ENCODE assay signal across 12 cellular contexts in the genomic region with DNA sequence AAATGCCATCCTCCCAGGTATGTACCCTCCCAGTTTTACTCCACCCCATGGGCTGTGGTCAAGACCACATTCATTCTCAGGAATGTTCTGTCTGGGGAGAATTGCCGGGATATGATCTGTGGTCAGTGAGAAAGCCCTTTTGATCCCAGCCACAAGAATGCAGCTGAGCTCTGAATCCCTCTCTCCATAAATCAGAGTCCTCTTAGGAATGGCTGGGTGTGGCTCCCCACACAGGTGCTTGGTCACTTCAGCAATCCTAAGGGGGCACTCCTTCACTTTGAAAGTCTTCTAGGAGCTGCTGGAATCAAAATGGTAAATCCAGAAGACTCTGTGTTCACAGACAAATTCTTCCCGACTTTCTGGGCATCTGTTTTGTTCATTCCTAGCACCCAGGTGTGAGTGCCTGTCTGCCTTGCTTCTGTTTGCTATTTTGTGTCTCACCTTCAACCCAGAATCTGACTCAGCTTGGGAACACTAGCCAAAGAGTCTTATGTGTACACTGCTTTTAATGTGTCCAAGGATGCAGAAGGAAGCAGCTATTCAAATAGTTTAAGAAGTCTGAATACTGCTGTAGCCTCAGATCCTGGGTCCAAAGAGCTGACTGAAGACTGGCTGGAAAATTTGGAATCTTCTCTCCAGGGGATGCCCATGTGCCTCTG.
DNase-seq lines count a peak whose midpoint lies in the region; ATAC-seq, FAIRE-seq and TF ChIP-seq lines count a peak whose summit lies in the region.
"Had no signal": no experiment of that assay in that cellular context is flagged by ENCODE, and none has a peak within 500 bp of the region (broad histone marks: within the 10 kb centered on the region; RNA-seq: fewer than 3 reads in every experiment).

No MANE protein-coding gene starts in this region.

- no peaks in the 10 kb centered on the region for H3K36me3 ChIP-seq in astrocyte (ENCODE audit: insufficient read depth, low read length)
- no peaks in the 10 kb centered on the region for H3K36me3 ChIP-seq in keratinocyte (ENCODE audit: control insufficient read depth in 2 of 2, extremely low read depth in 1 of 2, insufficient read depth in 2 of 2, low read length in 2 of 2)

- H3K9me3 Mint-ChIP-seq in astrocyte (ENCODE audit: unreplicated experiment): no peaks in the 10 kb centered on the region
- H3K9me3 Mint-ChIP-seq in activated CD4-positive, alpha-beta T cell treated with anti-CD3 and anti-CD28 coated beads, Interleukin-2, amount 10 ng/mL, durations not matched to agents 24 days and 14 days: peaks cover 9% of the 10 kb centered on the region

- H4K20me1 ChIP-seq in astrocyte (ENCODE audit: insufficient read depth, low read length) (no peaks in the 10 kb centered on the region), keratinocyte (ENCODE audit: control insufficient read depth, extremely low read depth, insufficient read depth, low read length) (no peaks in the 10 kb centered on the region)

- peak overlapping the region; percentile 62 for H3K27ac ChIP-seq in astrocyte (ENCODE audit: low read depth, low read length)
- H3K27ac ChIP-seq in keratinocyte (ENCODE audit: control insufficient read depth, insufficient read depth, low read length): peak overlapping the region; percentile 45

- TF ChIP-seq CTCF in astrocyte (IDR thresholded peaks at IDR 0.05; ENCODE audit: insufficient read depth, low read depth, low read length): no peak
- peak in 1 of 3 experiments; percentile 19 for TF ChIP-seq CTCF in keratinocyte (optimal IDR thresholded peaks at IDR 0.05 in 1 of 3, IDR thresholded peaks at IDR 0.05 in 1 of 3, conservative IDR thresholded peaks at IDR 0.05 in 1 of 3; ENCODE audit: extremely low read depth in 1 of 3, insufficient read depth in 2 of 3, low read length in 3 of 3)

- H3K9ac ChIP-seq in astrocyte (ENCODE audit: low read length): no peak overlapping the region
- no peak overlapping the region for H3K9ac ChIP-seq in keratinocyte (ENCODE audit: control insufficient read depth, extremely low read depth, insufficient read depth, low read length)

- H3K9me3 ChIP-seq in astrocyte (ENCODE audit: insufficient read depth, low read depth, low read length) (no peaks in the 10 kb centered on the region), keratinocyte (ENCODE audit: control insufficient read depth, low read depth, low read length) (no peaks in the 10 kb centered on the region)

- ATAC-seq in GM19324 (IDR thresholded peaks at IDR 0.05; ENCODE audit: low FRiP score, unreplicated experiment): no peak

- H3K4me1 ChIP-seq in astrocyte (ENCODE audit: insufficient read depth, low read length) (peaks cover 34% of the 10 kb centered on the region), keratinocyte (ENCODE audit: control insufficient read depth, extremely low read depth, insufficient read depth, low read length) (peaks cover 30% of the 10 kb centered on the region)

- dilution Hi-C loops in keratinocyte (cut with MboI; ENCODE audit: extremely low pct_ligation_motif_present, low sequenced_read_pairs): no loop called here

- peaks cover 4% of the 10 kb centered on the region for H3K27me3 Mint-ChIP-seq in astrocyte (ENCODE audit: low read depth, unreplicated experiment)
- H3K27me3 Mint-ChIP-seq in activated CD4-positive, alpha-beta T cell treated with anti-CD3 and anti-CD28 coated beads, Interleukin-2, amount 10 ng/mL, durations not matched to agents 24 days and 14 days: peaks cover 7% of the 10 kb centered on the region

- DNase-seq in ACHN (peak; percentile 89), HS-5 (ENCODE audit: low read depth) (peak; percentile 78), astrocyte (ENCODE audit: low read depth) (peak; percentile 97), keratinocyte (ENCODE audit: low read depth, low spot score) (peak; percentile 79), anterior cingulate cortex (lab: John Stamatoyannopoulos, UW) (no peak)
- no peak for DNase-seq in activated naive CD4-positive, alpha-beta T cell (lab: John Stamatoyannopoulos, UW)
- no peak for DNase-seq in activated CD4-positive, alpha-beta T cell treated with anti-CD3 and anti-CD28 coated beads, Interleukin-2, amount 10 ng/mL, durations not matched to agents 24 days and 14 days
- DNase-seq: erythroblast, H7, NCI-H774, retina had no signal

- H3K4me2 ChIP-seq in astrocyte (ENCODE audit: low read length): peak overlapping the region; percentile 75
- H3K4me2 ChIP-seq in keratinocyte (ENCODE audit: control insufficient read depth, extremely low read depth, insufficient read depth, low read depth, low read length): peak overlapping the region; percentile 49

- no peaks in the 10 kb centered on the region for H3K9me1 ChIP-seq in keratinocyte (ENCODE audit: control insufficient read depth, extremely low read depth, insufficient read depth, low read length)

- peak overlapping the region; percentile 95 for H3K27ac Mint-ChIP-seq in astrocyte (ENCODE audit: unreplicated experiment)
- no peak overlapping the region for H3K27ac Mint-ChIP-seq in activated CD4-positive, alpha-beta T cell treated with anti-CD3 and anti-CD28 coated beads, Interleukin-2, amount 10 ng/mL, durations not matched to agents 24 days and 14 days

- H2AFZ ChIP-seq in astrocyte (ENCODE audit: low read depth, low read length) (no peak overlapping the region), keratinocyte (ENCODE audit: control insufficient read depth, low read length) (no peak overlapping the region)

- H3K36me3 Mint-ChIP-seq in astrocyte (ENCODE audit: low read depth, unreplicated experiment): no peaks in the 10 kb centered on the region
- H3K36me3 Mint-ChIP-seq in activated CD4-positive, alpha-beta T cell treated with anti-CD3 and anti-CD28 coated beads, Interleukin-2, amount 10 ng/mL, durations not matched to agents 24 days and 14 days (ENCODE audit: low read depth): no peaks in the 10 kb centered on the region

- intact Hi-C loops in activated CD4-positive, alpha-beta T cell treated with anti-CD3 and anti-CD28 coated beads, Interleukin-2, amount 10 ng/mL, durations not matched to agents 24 days and 14 days (cut with micrococcal nuclease): no loop called here

- FAIRE-seq in astrocyte (lab: Jason Lieb, UNC) (peak; percentile 52), keratinocyte (lab: Jason Lieb, UNC) (peak; percentile 96)

- peaks cover 34% of the 10 kb centered on the region for H3K4me1 Mint-ChIP-seq in astrocyte (ENCODE audit: low read depth, unreplicated experiment)
- H3K4me1 Mint-ChIP-seq in activated CD4-positive, alpha-beta T cell treated with anti-CD3 and anti-CD28 coated beads, Interleukin-2, amount 10 ng/mL, durations not matched to agents 24 days and 14 days: peaks cover 9% of the 10 kb centered on the region

- in situ Hi-C loops in ACHN (cut with HindIII; ENCODE audit: low pct_ligation_motif_present, low pct_unique_long_range_greater_than_20kb, low sequenced_read_pairs): no loop called here

- H3K27me3 ChIP-seq in astrocyte (ENCODE audit: insufficient read depth, low read length) (no peaks in the 10 kb centered on the region), keratinocyte (ENCODE audit: control insufficient read depth, extremely low read depth, insufficient read depth, low read length) (no peaks in the 10 kb centered on the region)

- H3K4me3 ChIP-seq in astrocyte (ENCODE audit: insufficient read depth, low read depth, low read length) (no peak overlapping the region), keratinocyte (ENCODE audit: control insufficient read depth in 2 of 3, extremely low read depth in 1 of 3, insufficient read depth in 2 of 3, low read depth in 1 of 3, low read length in 3 of 3) (no peak overlapping the region)

- no peak overlapping the region for H3K4me3 Mint-ChIP-seq in astrocyte (ENCODE audit: unreplicated experiment)
- H3K4me3 Mint-ChIP-seq in activated CD4-positive, alpha-beta T cell treated with anti-CD3 and anti-CD28 coated beads, Interleukin-2, amount 10 ng/mL, durations not matched to agents 24 days and 14 days: no peak overlapping the region

- H3K79me2 ChIP-seq in astrocyte (ENCODE audit: insufficient read depth, low read length) (no peaks in the 10 kb centered on the region), keratinocyte (ENCODE audit: control insufficient read depth, insufficient read depth, low read length) (no peaks in the 10 kb centered on the region)

Comparison
In these comparisons a context has a peak if more than half of its experiments do, and no peak if none do; other contexts are left out.
1. DNase-seq: peak in ACHN (single experiment), HS-5 (single experiment), astrocyte (single experiment) and keratinocyte (single experiment); none in activated naive CD4-positive, alpha-beta T cell (0 of 4), activated CD4-positive, alpha-beta T cell treated with anti-CD3 and anti-CD28 coated beads, Interleukin-2, amount 10 ng/mL, durations not matched to agents 24 days and 14 days (single experiment) and anterior cingulate cortex (0 of 58).